12 cellular contexts compared by ENCODE assay signal in genomic region chr4:7206385-7206784, GRCh38. TPM values are rescaled to one million over a fixed set of nuclear protein-coding genes. Genes with fewer than 3 reads are reported as not detected.
DNase-seq lines count a peak whose midpoint lies in the region; ATAC-seq and TF ChIP-seq lines count a peak whose summit lies in the region.
"Had no signal": no experiment of that assay in that cellular context is flagged by ENCODE, and none has a peak within 500 bp of the region (broad histone marks: within the 10 kb centered on the region; RNA-seq: fewer than 3 reads in every experiment).

No MANE protein-coding gene starts in this region.

- no peak overlapping the region for H3K4me3 ChIP-seq in duodenal mucosa (ENCODE audit: low read depth in 1 of 2, low read length in 2 of 2)
- H3K4me3 ChIP-seq in muscle layer of colon (ENCODE audit: low read depth in 1 of 2, low read length in 2 of 2), result no peak overlapping the region
- H3K4me3 ChIP-seq: lung had no signal

- no peaks in the 10 kb centered on the region for H3K4me1 Mint-ChIP-seq in natural killer cell
- H3K4me1 Mint-ChIP-seq: activated naive CD8-positive, alpha-beta T cell treated with anti-CD3 and anti-CD28 coated beads for 36 hours; B cell had no signal

- intact Hi-C loops in natural killer cell (cut with micrococcal nuclease), result no loop called here

- no peaks in the 10 kb centered on the region for H3K36me3 Mint-ChIP-seq in natural killer cell
- H3K36me3 Mint-ChIP-seq: activated naive CD8-positive, alpha-beta T cell treated with anti-CD3 and anti-CD28 coated beads for 36 hours had no signal

- DNase-seq in A172 (ENCODE audit: low spot score) (peak; percentile 74), NCI-H524 treated with DMSO at 0.1 percent for 48 hours (lab: John Stamatoyannopoulos, UW) (peak; percentile 33), natural killer cell (no peak), NCI-H446 treated with DMSO at 0.1 percent for 48 hours (lab: John Stamatoyannopoulos, UW) (no peak)
- DNase-seq: activated naive CD8-positive, alpha-beta T cell treated with anti-CD3 and anti-CD28 coated beads for 36 hours had no signal

- H3K27ac ChIP-seq in duodenal mucosa (ENCODE audit: low read depth, low read length) (peak overlapping the region; percentile 32), muscle layer of colon (ENCODE audit: low read depth, low read length) (peak overlapping the region; percentile 54)
- H3K27ac ChIP-seq: HL-60 had no signal

- H3K27ac Mint-ChIP-seq in natural killer cell, result no peak overlapping the region
- H3K27ac Mint-ChIP-seq: activated naive CD8-positive, alpha-beta T cell treated with anti-CD3 and anti-CD28 coated beads for 36 hours; B cell had no signal

- H3K9me3 Mint-ChIP-seq in natural killer cell, result no peaks in the 10 kb centered on the region
- H3K9me3 Mint-ChIP-seq: activated naive CD8-positive, alpha-beta T cell treated with anti-CD3 and anti-CD28 coated beads for 36 hours had no signal

- H3K9ac ChIP-seq in duodenal mucosa (ENCODE audit: low read depth in 1 of 2, low read length in 2 of 2) (no peak overlapping the region), muscle layer of colon (ENCODE audit: low read length) (no peak overlapping the region)

- TF ChIP-seq CTCF in natural killer cell (IDR thresholded peaks at IDR 0.05), result no peak

- peaks cover 0 to 7% of the 10 kb centered on the region in 2 donors for H3K27me3 ChIP-seq in duodenal mucosa (ENCODE audit: control insufficient read depth in 1 of 2, insufficient read depth in 2 of 2, low read length in 2 of 2)
- no peaks in the 10 kb centered on the region for H3K27me3 ChIP-seq in muscle layer of colon (ENCODE audit: control insufficient read depth in 1 of 2, insufficient read depth in 2 of 2, low read length in 2 of 2)

- H3K27me3 Mint-ChIP-seq in natural killer cell (ENCODE audit: low read depth in 2 of 2), result peaks cover 6 to 24% of the 10 kb centered on the region in 2 donors

- H3K36me3 ChIP-seq in duodenal mucosa (ENCODE audit: control insufficient read depth in 1 of 2, insufficient read depth in 2 of 2, low read length in 2 of 2), result no peaks in the 10 kb centered on the region
- no peaks in the 10 kb centered on the region for H3K36me3 ChIP-seq in muscle layer of colon (ENCODE audit: insufficient read depth, low read length)

- H3K4me3 Mint-ChIP-seq in natural killer cell, result no peak overlapping the region
- H3K4me3 Mint-ChIP-seq: activated naive CD8-positive, alpha-beta T cell treated with anti-CD3 and anti-CD28 coated beads for 36 hours; B cell had no signal

- ATAC-seq in natural killer cell (no peak), GM19023 (IDR thresholded peaks at IDR 0.05; ENCODE audit: unreplicated experiment) (no peak), HG02884 (IDR thresholded peaks at IDR 0.05; ENCODE audit: unreplicated experiment) (no peak)

- H3K4me1 ChIP-seq in duodenal mucosa (ENCODE audit: control insufficient read depth in 1 of 2, insufficient read depth in 2 of 2, low read length in 2 of 2) (no peaks in the 10 kb centered on the region), muscle layer of colon (ENCODE audit: insufficient read depth, low read length) (peaks cover 48% of the 10 kb centered on the region)

- H3K9me3 ChIP-seq in duodenal mucosa (ENCODE audit: control insufficient read depth in 1 of 2, low read length in 2 of 2) (no peaks in the 10 kb centered on the region), muscle layer of colon (ENCODE audit: low read length) (no peaks in the 10 kb centered on the region)

RNA-seq across cellular contexts. Expression of gene SORCS2, which starts 14.0 kb away (rescaled TPM):
- total RNA-seq in A172 (2014; rRNA removed; shearing (Covaris generic)), result 0.78 and 1.1 TPM in 2 replicates
- 1 to 10 TPM; 1.2 to 2.5 (median 1.4) TPM for total RNA-seq in natural killer cell
- total RNA-seq: activated naive CD8-positive, alpha-beta T cell treated with anti-CD3 and anti-CD28 coated beads for 36 hours; B cell had no signal

Comparison
In these comparisons a context has a peak if more than half of its experiments do, and no peak if none do; other contexts are left out.
1. DNase-seq: peak in A172 (single experiment) and NCI-H524 treated with DMSO at 0.1 percent for 48 hours (single experiment); none in natural killer cell (single experiment) and NCI-H446 treated with DMSO at 0.1 percent for 48 hours (single experiment).